In genomic region chr2:132503621-132504200, GRCh38 we compare ENCODE assay signal across 22 cellular contexts.
DNase-seq lines count a peak whose midpoint lies in the region; TF ChIP-seq lines count a peak whose summit lies in the region.
"Had no signal": no experiment of that assay in that cellular context is flagged by ENCODE, and none has a peak within 500 bp of the region (broad histone marks: within the 10 kb centered on the region; RNA-seq: fewer than 3 reads in every experiment).

No MANE protein-coding gene starts in this region.

- no peaks in the 10 kb centered on the region for H3K4me1 ChIP-seq in transverse colon
- H3K4me1 ChIP-seq in hepatocyte (ENCODE audit: insufficient read depth), result no peaks in the 10 kb centered on the region
- H3K4me1 ChIP-seq: upper lobe of left lung had no signal

- no peak overlapping the region for H3K27ac ChIP-seq in transverse colon
- no peak overlapping the region for H3K27ac ChIP-seq in hepatocyte
- H3K27ac ChIP-seq: 22Rv1, C4-2B, KMS-11, upper lobe of left lung had no signal

- intact Hi-C loops in transverse colon (cut with DNase I; ENCODE audit: low total_unique reads), result loop anchor here (1.0 kb wide), 1 partner anchor 13 kb away; no protein-coding TSS in a partner anchor

- no peak overlapping the region for H3K4me2 ChIP-seq in hepatocyte
- H3K4me2 ChIP-seq: KMS-11 had no signal

- no peak for TF ChIP-seq POLR2A in transverse colon (IDR thresholded peaks at IDR 0.05)

- DNase-seq in DMS53 (lab: John Stamatoyannopoulos, UW) (peak; percentile 2), DMS53 treated with DMSO at 0.1 percent for 48 hours (lab: John Stamatoyannopoulos, UW; ENCODE audit: unreplicated experiment) (no peak), RPMI7951 (ENCODE audit: low read depth) (peak; percentile 93), fibroblast of peridontal ligament (ENCODE audit: extremely low read depth) (peak; percentile 72), transverse colon (peak; percentile 15), DMS79 (lab: John Stamatoyannopoulos, UW) (no peak), hepatocyte (ENCODE audit: low spot score) (no peak), T-helper 1 cell (no peak)
- DNase-seq: activated CD4-positive, alpha-beta T cell treated with anti-CD3 and anti-CD28 coated beads, Interleukin-2, amount 10 ng/mL, durations not matched to agents 7 days and 5 days; activated naive CD8-positive, alpha-beta T cell treated with anti-CD3 and anti-CD28 coated beads, Interleukin-2, amount 50 U/mL, for 24 hours; caudate nucleus; islet precursor cell; NCI-H1092 treated with DMSO at 0.1 percent for 48 hours; NCI-H2081 treated with DMSO at 0.1 percent for 48 hours; NCI-H524 treated with DMSO at 0.1 percent for 48 hours; posterior cingulate gyrus; SHP77 treated with DMSO at 0.1 percent for 48 hours; stimulated activated CD4-positive, alpha-beta T cell treated with anti-CD3 and anti-CD28 coated beads, Interleukin-2, amount 100 ng/mL, for 48 hours; upper lobe of left lung had no signal

- TF ChIP-seq EP300 in transverse colon (IDR thresholded peaks at IDR 0.05; ENCODE audit: low read depth), result no peak

- in situ Hi-C loops in transverse colon (cut with MboI; ENCODE audit: low pct_ligation_motif_present in 1 of 4, low pct_unique_long_range_greater_than_20kb in 1 of 4, low sequenced_read_pairs in 3 of 4), result no loop called here

- H3K79me2 ChIP-seq in hepatocyte, result peaks cover 27% of the 10 kb centered on the region

- no peaks in the 10 kb centered on the region for H4K20me1 ChIP-seq in hepatocyte (ENCODE audit: insufficient read depth, poor library complexity, severe bottlenecking)

- no peaks in the 10 kb centered on the region for H3K27me3 ChIP-seq in transverse colon
- no peaks in the 10 kb centered on the region for H3K27me3 ChIP-seq in hepatocyte
- H3K27me3 ChIP-seq: upper lobe of left lung had no signal

- WGBS in transverse colon (ENCODE audit: low coverage in 1 of 2), 2 donors, result 40 to 63% methylated on average over 1 to 2 of the region's 2 CpGs
- 71% methylated on average over 2 of the region's 2 CpGs for WGBS in hepatocyte (ENCODE audit: low lambda C conversion rate, missing lambda C conversion rate)

- no peak for TF ChIP-seq CTCF in transverse colon (IDR thresholded peaks at IDR 0.05)
- TF ChIP-seq CTCF in hepatocyte (IDR thresholded peaks at IDR 0.05; ENCODE audit: poor library complexity), result no peak

- H3K9me2 ChIP-seq in hepatocyte (replicated peaks; ENCODE audit: insufficient read depth), result no peaks in the 10 kb centered on the region

- H2AFZ ChIP-seq in hepatocyte, result no peak overlapping the region

- H3K36me3 ChIP-seq in transverse colon (no peaks in the 10 kb centered on the region), hepatocyte (replicated peaks; ENCODE audit: insufficient read depth, low read depth) (no peaks in the 10 kb centered on the region)
- H3K36me3 ChIP-seq: upper lobe of left lung had no signal

- H3K9me3 ChIP-seq in transverse colon, result peaks cover 3 to 4% of the 10 kb centered on the region in 2 donors
- peaks cover 3% of the 10 kb centered on the region for H3K9me3 ChIP-seq in hepatocyte (ENCODE audit: low read depth)

- H3K4me3 ChIP-seq in transverse colon, result no peak overlapping the region
- H3K4me3 ChIP-seq in hepatocyte, result no peak overlapping the region
- H3K4me3 ChIP-seq: upper lobe of left lung had no signal

Comparison
In these comparisons a context has a peak if more than half of its experiments do, and no peak if none do; other contexts are left out.
1. DNase-seq: peak in DMS53 (single experiment), RPMI7951 (single experiment), fibroblast of peridontal ligament (single experiment) and transverse colon (single experiment); none in DMS53 treated with DMSO at 0.1 percent for 48 hours (single experiment), DMS79 (single experiment), hepatocyte (single experiment) and T-helper 1 cell (0 of 5).